Comparison of ENCODE assay signal across 8 cellular contexts in the genomic region with DNA sequence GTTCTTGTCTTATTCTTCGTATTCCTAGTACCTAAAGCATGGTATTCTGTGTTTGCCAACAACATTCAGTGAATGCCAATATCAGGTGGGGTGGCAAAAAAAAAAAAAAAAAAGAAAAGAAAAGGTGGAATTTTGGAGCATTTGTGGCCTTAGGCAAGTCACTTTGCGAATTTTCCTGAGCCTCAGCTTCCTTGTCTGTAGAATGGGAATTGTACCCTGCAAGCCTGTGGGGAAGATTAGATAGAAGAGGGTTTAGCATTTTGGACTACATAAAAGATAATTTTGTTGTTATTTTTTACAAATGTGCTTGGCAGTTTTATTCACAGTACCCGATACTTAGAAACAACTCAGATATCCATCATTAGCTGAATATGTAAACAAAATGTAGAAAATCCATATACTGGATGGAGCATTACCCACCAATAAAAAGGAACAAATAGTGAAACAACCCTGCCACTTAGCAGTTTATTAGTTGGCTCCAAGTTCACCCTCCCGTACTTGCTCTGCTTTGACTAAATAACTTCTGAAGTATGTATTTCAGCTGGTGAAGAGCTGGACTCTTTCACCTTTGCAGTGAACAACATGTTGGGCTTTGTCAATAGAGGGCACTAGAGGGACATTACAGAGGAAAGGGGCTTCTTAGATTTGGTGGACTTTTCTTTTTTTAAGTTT. TPM values are rescaled to one million over a fixed set of nuclear protein-coding genes. Genes with fewer than 3 reads are reported as not detected.
DNase-seq lines count a peak whose midpoint lies in the region; ATAC-seq and TF ChIP-seq lines count a peak whose summit lies in the region.

No MANE protein-coding gene starts in this region.

- H3K4me1 Mint-ChIP-seq in activated naive CD4-positive, alpha-beta T cell treated with anti-CD3 and anti-CD28 coated beads, Interleukin-2, amount 50 U/mL, for 24 hours, result peaks cover 78% of the 10 kb centered on the region

- ATAC-seq in activated naive CD4-positive, alpha-beta T cell treated with anti-CD3 and anti-CD28 coated beads, Interleukin-2, amount 50 U/mL, for 72 hours, result no peak
- ATAC-seq in body of pancreas (peak; percentile 45), left lobe of liver (peak; percentile 60), GM18907 (IDR thresholded peaks at IDR 0.05; ENCODE audit: unreplicated experiment) (no peak), HG03025 (IDR thresholded peaks at IDR 0.05; ENCODE audit: low FRiP score, unreplicated experiment) (no peak)

- H3K27ac Mint-ChIP-seq in activated naive CD4-positive, alpha-beta T cell treated with anti-CD3 and anti-CD28 coated beads, Interleukin-2, amount 50 U/mL, for 24 hours, result peak overlapping the region; percentile 63
- H3K27ac Mint-ChIP-seq in activated naive CD4-positive, alpha-beta T cell treated with anti-CD3 and anti-CD28 coated beads, Interleukin-2, amount 50 U/mL, for 72 hours, result no peak overlapping the region

- no peak for DNase-seq in activated naive CD4-positive, alpha-beta T cell treated with anti-CD3 and anti-CD28 coated beads, Interleukin-2, amount 50 U/mL, for 72 hours (ENCODE audit: low spot score in 2 of 2)
- DNase-seq in NCI-H1694 treated with DMSO at 0.1 percent for 48 hours (lab: John Stamatoyannopoulos, UW) (peak; percentile 13), body of pancreas (no peak), left lobe of liver (ENCODE audit: low spot score) (peak; percentile 10), NCI-H1930 (lab: John Stamatoyannopoulos, UW) (no peak)

- H3K4me3 Mint-ChIP-seq in activated naive CD4-positive, alpha-beta T cell treated with anti-CD3 and anti-CD28 coated beads, Interleukin-2, amount 50 U/mL, for 24 hours, result peak overlapping the region; percentile 54

- no peaks in the 10 kb centered on the region for H3K9me3 ChIP-seq in body of pancreas

- no peak for TF ChIP-seq POLR2A in body of pancreas (IDR thresholded peaks at IDR 0.05)

- peak; percentile 11 to 47 (median 31) for TF ChIP-seq CTCF in body of pancreas (IDR thresholded peaks at IDR 0.05)

- no peak overlapping the region for H3K4me3 ChIP-seq in body of pancreas

- H3K27ac ChIP-seq in body of pancreas, result no peak overlapping the region

- intact Hi-C loops in body of pancreas (cut with DNase I), result no loop called here

- peaks cover 1% of the 10 kb centered on the region for H3K36me3 Mint-ChIP-seq in activated naive CD4-positive, alpha-beta T cell treated with anti-CD3 and anti-CD28 coated beads, Interleukin-2, amount 50 U/mL, for 24 hours
- H3K36me3 Mint-ChIP-seq in activated naive CD4-positive, alpha-beta T cell treated with anti-CD3 and anti-CD28 coated beads, Interleukin-2, amount 50 U/mL, for 72 hours, result no peaks in the 10 kb centered on the region

- H3K36me3 ChIP-seq in body of pancreas (replicated peaks in 1 of 2; ENCODE audit: insufficient read depth in 1 of 2, low read depth in 2 of 2), result no peaks in the 10 kb centered on the region

- no peaks in the 10 kb centered on the region for H3K9me3 Mint-ChIP-seq in activated naive CD4-positive, alpha-beta T cell treated with anti-CD3 and anti-CD28 coated beads, Interleukin-2, amount 50 U/mL, for 24 hours
- H3K9me3 Mint-ChIP-seq in activated naive CD4-positive, alpha-beta T cell treated with anti-CD3 and anti-CD28 coated beads, Interleukin-2, amount 50 U/mL, for 72 hours, result no peaks in the 10 kb centered on the region

- no peaks in the 10 kb centered on the region for H3K27me3 ChIP-seq in body of pancreas

- WGBS in body of pancreas, 2 donors, result 46 to 49% methylated on average over 4 of the region's 4 CpGs

- H3K27me3 Mint-ChIP-seq in activated naive CD4-positive, alpha-beta T cell treated with anti-CD3 and anti-CD28 coated beads, Interleukin-2, amount 50 U/mL, for 24 hours, result no peaks in the 10 kb centered on the region

- peaks cover 47% of the 10 kb centered on the region for H3K4me1 ChIP-seq in body of pancreas

RNA-seq across cellular contexts. Expression of gene UBE2D2, which starts 13.6 kb away (rescaled TPM):
- 100 to 1,000 TPM; 232 to 249 TPM for total RNA-seq in activated naive CD4-positive, alpha-beta T cell treated with anti-CD3 and anti-CD28 coated beads, Interleukin-2, amount 50 U/mL, for 72 hours
- total RNA-seq in body of pancreas (100 to 1,000 TPM in 1 of 2 donors, 10 to 100 TPM in 1; 38.9 to 102 TPM), left lobe of liver (34.4 TPM)

Comparison
In these comparisons a context has a peak if more than half of its experiments do, and no peak if none do; other contexts are left out.
1. ATAC-seq: peak in body of pancreas (single experiment) and left lobe of liver (single experiment); none in activated naive CD4-positive, alpha-beta T cell treated with anti-CD3 and anti-CD28 coated beads, Interleukin-2, amount 50 U/mL, for 72 hours (0 of 2), GM18907 (single experiment) and HG03025 (single experiment).
2. DNase-seq: peak in NCI-H1694 treated with DMSO at 0.1 percent for 48 hours (single experiment) and left lobe of liver (single experiment); none in activated naive CD4-positive, alpha-beta T cell treated with anti-CD3 and anti-CD28 coated beads, Interleukin-2, amount 50 U/mL, for 72 hours (0 of 2), body of pancreas (0 of 4) and NCI-H1930 (0 of 2).